1 cellular context compared by ENCODE assay signal in genomic region chr14:20631821-20632389, GRCh38.
A peak's percentile ranks its signal among the peaks of the same experiment; 100 is the strongest.
TF ChIP-seq lines count a peak whose summit lies in the region.

No MANE protein-coding gene starts in this region.

TF ChIP-seq in H1, 55 proteins besides CTCF, POLR2A, EP300 and RAD21:
- 0 out of 4 replicates have a peak, but pooled peaks of 1 of the 2 experiments have one; percentile 50 for TF ChIP-seq SIN3A (conservative IDR thresholded peaks at IDR 0.05 in 1 of 2, IDR thresholded peaks at IDR 0.05 in 1 of 2; ENCODE audit: low read depth in 1 of 2, low read length in 2 of 2)
- peak; percentile 13; the same call in 1 of the 2 replicates for TF ChIP-seq TAF1 (IDR thresholded peaks at IDR 0.05; ENCODE audit: low read depth, low read length)
- TF ChIP-seq NANOG (IDR thresholded peaks at IDR 0.05; ENCODE audit: insufficient read depth, low read depth, low read length, poor library complexity, severe bottlenecking), result no peak
- TF ChIP-seq KDM4A (IDR thresholded peaks at IDR 0.05; ENCODE audit: low read depth, low read length, severe bottlenecking), result peak; percentile 7
- TF ChIP-seq, protein P1, sequence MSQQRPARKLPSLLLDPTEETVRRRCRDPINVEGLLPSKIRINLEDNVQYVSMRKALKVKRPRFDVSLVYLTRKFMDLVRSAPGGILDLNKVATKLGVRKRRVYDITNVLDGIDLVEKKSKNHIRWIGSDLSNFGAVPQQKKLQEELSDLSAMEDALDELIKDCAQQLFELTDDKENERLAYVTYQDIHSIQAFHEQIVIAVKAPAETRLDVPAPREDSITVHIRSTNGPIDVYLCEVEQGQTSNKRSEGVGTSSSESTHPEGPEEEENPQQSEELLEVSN (IDR thresholded peaks at IDR 0.05), result no peak
